21 cellular contexts compared by ENCODE assay signal in genomic region chr4:183758735-183759447, GRCh38.
DNase-seq lines count a peak whose midpoint lies in the region; ATAC-seq, FAIRE-seq and TF ChIP-seq lines count a peak whose summit lies in the region.
"Had no signal": no experiment of that assay in that cellular context is flagged by ENCODE, and none has a peak within 500 bp of the region (broad histone marks: within the 10 kb centered on the region; RNA-seq: fewer than 3 reads in every experiment).

No MANE protein-coding gene starts in this region.

- no peak overlapping the region for H4K91ac ChIP-seq in H1 (replicated peaks; ENCODE audit: insufficient read length, low read length)

- peaks cover 26% of the 10 kb centered on the region for H3K4me1 ChIP-seq in PC-3 (ENCODE audit: insufficient read depth, low read length)
- H3K4me1 ChIP-seq in H1 (replicated peaks in 1 of 4; ENCODE audit: control insufficient read depth in 3 of 4, insufficient read depth in 4 of 4, low read length in 3 of 4) = peaks cover 0 to 4% (median 2%) of the 10 kb centered on the region in 4 experiments; a peak in 2 of 7 replicates
- H3K4me1 ChIP-seq: tibial artery had no signal

- no peak overlapping the region for H4K8ac ChIP-seq in H1 (ENCODE audit: extremely low read depth, insufficient read depth, low read length)

- H3K9me2 ChIP-seq in PC-3 (replicated peaks; ENCODE audit: low read length) = no peaks in the 10 kb centered on the region

- H2BK12ac ChIP-seq in H1 (ENCODE audit: low read depth, low read length) = no peak overlapping the region

- intact Hi-C loops in PC-3 (cut with micrococcal nuclease) (loop anchor here (10.0 kb wide), 1 partner anchor 284 kb away; no protein-coding TSS in a partner anchor), sciatic nerve (cut with DNase I) (no loop called here)

- no peak for TF ChIP-seq POLR2A in H1 (IDR thresholded peaks at IDR 0.05; ENCODE audit: control extremely low read depth in 1 of 2, low read depth in 2 of 2, low read length in 2 of 2)

- no peak for FAIRE-seq in H1 (lab: Jason Lieb, UNC)
- FAIRE-seq: H54, keratinocyte had no signal

- no peak overlapping the region for H3K4me3 ChIP-seq in PC-3 (ENCODE audit: low read length)
- peak overlapping the region; percentile 20 to 57 (median 35) for H3K4me3 ChIP-seq in H1 (ENCODE audit: extremely low read depth in 1 of 4, insufficient read depth in 2 of 4, low read depth in 3 of 4, low read length in 4 of 4)
- peak overlapping the region; percentile 22; the same call in 1 of the 2 replicates for H3K4me3 ChIP-seq in iPS-18c (ENCODE audit: insufficient read depth, low read depth, low read length)
- H3K4me3 ChIP-seq: tibial artery had no signal

- H3K27ac ChIP-seq in PC-3 (ENCODE audit: low read length) = 0 out of 2 replicates have a peak overlapping the region, but pooled peaks have one; percentile 20
- no peak overlapping the region for H3K27ac ChIP-seq in H1 (ENCODE audit: low read depth, low read length)
- H3K27ac ChIP-seq: tibial artery had no signal

- H3F3A ChIP-seq in PC-3 (ENCODE audit: low read length, unreplicated experiment) = no peaks in the 10 kb centered on the region

- POLR2A ChIA-PET in PC-3 (lab: Charles Lee; ENCODE audit: unreplicated experiment) (interaction anchor here (0.6 to 0.8 kb wide), 2 partner anchors 32 to 892 kb away, joined by 4 to 8 read pairs; no protein-coding TSS in a partner anchor), H1 (lab: Charles Lee; ENCODE audit: partially characterized antibody) (no interaction called here)

- CTCF ChIA-PET in PC-3 (lab: Charles Lee) (no interaction called here), H1 (lab: Charles Lee; ENCODE audit: partially characterized antibody) (interaction anchor here (0.6 to 2.6 kb wide), 11 partner anchors 8 to 341 kb away, joined by 3 to 9 read pairs (median 4); no protein-coding TSS in a partner anchor)

- ATAC-seq in PC-3 (no peak), sciatic nerve (peak; percentile 38)
- ATAC-seq: activated CD8-positive, alpha-beta T cell treated with anti-CD3 and anti-CD28 coated beads, Interleukin-2, amount 10 ng/mL, durations not matched to agents 7 days and 5 days; activated naive CD4-positive, alpha-beta T cell treated with anti-CD3 and anti-CD28 coated beads, Interleukin-2, amount 50 U/mL, for 72 hours; naive thymus-derived CD4-positive, alpha-beta T cell had no signal

- H3K79me2 ChIP-seq in PC-3 (ENCODE audit: low read length) (no peaks in the 10 kb centered on the region), H1 (ENCODE audit: control insufficient read depth in 1 of 2, insufficient read depth in 2 of 2, low read length in 2 of 2) (no peaks in the 10 kb centered on the region)

- H3K9ac ChIP-seq in PC-3 (ENCODE audit: low read length) (peak overlapping the region; percentile 20; the same call in 1 of the 2 replicates), H1 (replicated peaks in 1 of 4; ENCODE audit: extremely low read depth in 1 of 4, low read depth in 3 of 4, low read length in 3 of 4) (peak overlapping the region in 1 of 4 experiments; percentile 16; a peak in 3 of 7 replicates)

- H2AK5ac ChIP-seq in H1 (ENCODE audit: low read depth, low read length) = no peak overlapping the region

- 0 out of 2 replicates have a peak overlapping the region, but pooled peaks have one; percentile 27 for H3K18ac ChIP-seq in H1 (ENCODE audit: extremely low read depth, low read length)

- H4K20me1 ChIP-seq in PC-3 (ENCODE audit: low read length) (no peaks in the 10 kb centered on the region), H1 (replicated peaks in 1 of 2; ENCODE audit: control insufficient read depth in 1 of 2, insufficient read depth in 2 of 2, low read length in 2 of 2) (no peaks in the 10 kb centered on the region)

- H3K23ac ChIP-seq in H1 (ENCODE audit: insufficient read length) = no peak overlapping the region

- H3K56ac ChIP-seq in H1 (replicated peaks; ENCODE audit: insufficient read length, low read depth, low read length) = no peak overlapping the region

- H3K27me3 ChIP-seq in PC-3 (ENCODE audit: low read length) (no peaks in the 10 kb centered on the region), H1 (replicated peaks in 1 of 4; ENCODE audit: control insufficient read depth in 3 of 4, extremely low read depth in 1 of 4, insufficient read depth in 3 of 4, low read length in 3 of 4) (no peaks in the 10 kb centered on the region)

- no peak overlapping the region for H4K5ac ChIP-seq in H1 (ENCODE audit: insufficient read length, low read depth, low read length)

- H3K4me2 ChIP-seq in PC-3 (ENCODE audit: low read length) (no peak overlapping the region), H1 (ENCODE audit: insufficient read depth in 1 of 2, low read depth in 2 of 2, low read length in 2 of 2) (peak overlapping the region; percentile 50 to 77)

- H2BK120ac ChIP-seq in H1 (replicated peaks; ENCODE audit: low read depth, low read length) = no peak overlapping the region

- WGBS in H1 (ENCODE audit: extremely low coverage in 1 of 2, insufficient coverage in 1 of 2, insufficient read length in 1 of 2, insufficient replicate concordance in 2 of 2, low coverage in 1 of 2, low lambda C conversion rate in 2 of 2, missing lambda C conversion rate in 1 of 2), 2 experiments = 64% methylated on average over 19 of the region's 21 CpGs; no CpG with 5 or more reads in 1 of the 2 experiments

- DNase-seq in PC-3 (no peak), H1 (ENCODE audit: low read depth in 1 of 2, low spot score in 2 of 2) (peak in 1 of 2 experiments; percentile 53), sciatic nerve (ENCODE audit: low spot score) (no peak), activated gamma-delta T cell (lab: John Stamatoyannopoulos, UW) (no peak), amniotic stem cell (lab: John Stamatoyannopoulos, UW) (no peak), DMS53 treated with DMSO at 0.1 percent for 48 hours (lab: John Stamatoyannopoulos, UW; ENCODE audit: unreplicated experiment) (no peak)
- DNase-seq: activated CD4-positive, CD25-positive, alpha-beta regulatory T cell treated with anti-CD3 and anti-CD28 coated beads, Interleukin-2, amount 50 U/mL, for 72 hours; activated CD8-positive, alpha-beta T cell treated with anti-CD3 and anti-CD28 coated beads, Interleukin-2, amount 10 ng/mL, durations not matched to agents 7 days and 5 days; activated T-cell treated with anti-CD3 and anti-CD28 coated beads, Interleukin-2, amount 50 U/mL, for 24 hours; CD4-positive, CD25-positive, alpha-beta regulatory T cell; effector memory CD4-positive, alpha-beta T cell; head of caudate nucleus; naive thymus-derived CD4-positive, alpha-beta T cell; NCI-H1048; RPMI8226; stimulated activated naive CD4-positive, alpha-beta T cell; tibial artery had no signal

- no peak overlapping the region for H2BK5ac ChIP-seq in H1 (ENCODE audit: low read depth, low read length)

- H3K4ac ChIP-seq in H1 (replicated peaks; ENCODE audit: insufficient read length, low read depth, low read length) = no peak overlapping the region

- TF ChIP-seq CTCF in PC-3 (conservative IDR thresholded peaks at IDR 0.05; ENCODE audit: low read depth, low read length) = no peak
- TF ChIP-seq CTCF in H1 (IDR thresholded peaks at IDR 0.05; ENCODE audit: control extremely low read depth in 1 of 3, insufficient read depth in 1 of 3, low read depth in 1 of 3, low read length in 3 of 3) = no peak

- H3K9me3 ChIP-seq in PC-3 (ENCODE audit: low read length) (no peaks in the 10 kb centered on the region), H1 (ENCODE audit: insufficient read depth in 2 of 2, low read depth in 1 of 2, low read length in 1 of 2) (no peaks in the 10 kb centered on the region), iPS-18c (ENCODE audit: control insufficient read depth, insufficient read depth, low read length) (no peaks in the 10 kb centered on the region)
- H3K9me3 ChIP-seq: tibial artery had no signal

- no peak overlapping the region for H3K14ac ChIP-seq in H1 (ENCODE audit: insufficient read length)

- H2AFZ ChIP-seq in PC-3 (ENCODE audit: low read length) (peak overlapping the region; percentile 30; the same call in 1 of the 2 replicates), H1 (ENCODE audit: low read length) (peak overlapping the region; percentile 76)

- H2BK20ac ChIP-seq in H1 (ENCODE audit: low read length) = no peak overlapping the region

- no peak for TF ChIP-seq RAD21 in H1 (IDR thresholded peaks at IDR 0.05 in 1 of 2, conservative IDR thresholded peaks at IDR 0.05 in 1 of 2; ENCODE audit: low read depth in 2 of 2, low read length in 2 of 2)

- no peak for TF ChIP-seq EP300 in H1 (IDR thresholded peaks at IDR 0.05; ENCODE audit: borderline replicate concordance in 1 of 2, low read depth in 2 of 2, low read length in 2 of 2)

- no peaks in the 10 kb centered on the region for H3K36me3 ChIP-seq in PC-3 (ENCODE audit: low read depth, low read length)
- H3K36me3 ChIP-seq in H1 (ENCODE audit: control insufficient read depth in 2 of 4, insufficient read depth in 4 of 4, low read length in 3 of 4) = no peaks in the 10 kb centered on the region
- H3K36me3 ChIP-seq: tibial artery had no signal

- H2BK15ac ChIP-seq in H1 (ENCODE audit: low read length) = no peak overlapping the region

- no peaks in the 10 kb centered on the region for H3K23me2 ChIP-seq in H1 (ENCODE audit: low read depth, low read length)

- BruUV-seq in PC-3 (replicated peaks; lab: Mats Ljungman, UMichigan) = no TSS peak

- H3K79me1 ChIP-seq in H1 (ENCODE audit: low read depth, low read length) = no peaks in the 10 kb centered on the region

TF ChIP-seq in H1, 55 proteins besides CTCF, POLR2A, EP300 and RAD21:
- no peak for TF ChIP-seq ZNF274 (IDR thresholded peaks at IDR 0.05; ENCODE audit: borderline replicate concordance, extremely low read depth, low read length)
- no peak for TF ChIP-seq YY1 (IDR thresholded peaks at IDR 0.05; ENCODE audit: low read depth, low read length)
- no peak for TF ChIP-seq MAFK (IDR thresholded peaks at IDR 0.05; ENCODE audit: low read depth, low read length)
- TF ChIP-seq RBBP5 (IDR thresholded peaks at IDR 0.05; ENCODE audit: borderline replicate concordance, low read depth, low read length) = no peak
- TF ChIP-seq GTF2F1 (IDR thresholded peaks at IDR 0.05; ENCODE audit: borderline replicate concordance, low read depth, low read length) = no peak
- no peak for TF ChIP-seq ASH2L (IDR thresholded peaks at IDR 0.05; ENCODE audit: low read length)
